ENCODE assay signal across 8 cellular contexts in genomic region chrX:68795741-68796140, GRCh38.
"Had no signal": no experiment of that assay in that cellular context is flagged by ENCODE, and none has a peak within 500 bp of the region (broad histone marks: within the 10 kb centered on the region; RNA-seq: fewer than 3 reads in every experiment).

No MANE protein-coding gene starts in this region.

- H3K9me3 ChIP-seq: HAP-1 had no signal

- ATAC-seq: HCT116, HepG2 had no signal

- DNase-seq: GM23248, GOT3, H7, HFFc6 had no signal

- H3K4me1 ChIP-seq: HAP-1 had no signal

- FAIRE-seq: HepG2 had no signal

- H3K4me3 ChIP-seq: GM23248, HAP-1 had no signal

- H3K27ac ChIP-seq: GM23248, HL-60 had no signal

- H3K36me3 ChIP-seq: HAP-1 had no signal
